Comparison of ENCODE assay signal across 16 cellular contexts in genomic region chr1:94098585-94099111, GRCh38. TPM values are rescaled to one million over a fixed set of nuclear protein-coding genes. Genes with fewer than 3 reads are reported as not detected.
"Had no signal": no experiment of that assay in that cellular context is flagged by ENCODE, and none has a peak within 500 bp of the region (broad histone marks: within the 10 kb centered on the region; RNA-seq: fewer than 3 reads in every experiment).

No MANE protein-coding gene starts in this region.

- H3K4me3 ChIP-seq: pancreas, spleen, upper lobe of right lung had no signal

- H3K9me3 ChIP-seq: pancreas, spleen, upper lobe of right lung had no signal

- H3K36me3 ChIP-seq: pancreas, spleen, upper lobe of right lung had no signal

- DNase-seq: activated CD4-positive, alpha-beta T cell treated with anti-CD3 and anti-CD28 coated beads for 48 hours; activated CD8-positive, alpha-beta memory T cell treated with anti-CD3 and anti-CD28 coated beads, Interleukin-2, amount 50 U/mL, for 48 hours; activated CD8-positive, alpha-beta T cell treated with anti-CD3 and anti-CD28 coated beads, Interleukin-2, amount 10 ng/mL, durations not matched to agents 7 days and 5 days; activated naive CD8-positive, alpha-beta T cell treated with anti-CD3 and anti-CD28 coated beads, Interleukin-2, amount 10 ng/mL, durations not matched to agents 7 days and 5 days; aorta; effector CD4-positive, alpha-beta T cell; foreskin keratinocyte; immature natural killer cell; nephron progenitor cell; pancreas; retina; spleen; stimulated activated CD4-positive, alpha-beta T cell treated with anti-CD3 and anti-CD28 coated beads, Interleukin-2, amount 100 ng/mL, for 24 hours; stimulated activated naive B cell treated with anti-CD40 and anti-IgM and Interleukin-4, amounts not matched to agents 10 μg/mL and 1 μg/mL and 100 μg/mL, for 72 hours; upper lobe of right lung had no signal

- H3K4me1 ChIP-seq: pancreas had no signal

- H3K27me3 ChIP-seq: foreskin keratinocyte, pancreas, upper lobe of right lung had no signal

- H3K27ac ChIP-seq: foreskin keratinocyte, pancreas, spleen, upper lobe of right lung had no signal

- ATAC-seq: activated CD8-positive, alpha-beta T cell treated with anti-CD3 and anti-CD28 coated beads, Interleukin-2, amount 10 ng/mL, durations not matched to agents 7 days and 5 days; foreskin keratinocyte; left lobe of liver; pancreas; stimulated activated naive B cell treated with anti-CD40 and anti-IgM and Interleukin-4, amounts not matched to agents 10 μg/mL and 1 μg/mL and 100 μg/mL, for 72 hours; upper lobe of right lung had no signal

RNA-seq across cellular contexts. Expression of gene ABCA4, which starts 22.3 kb away (rescaled TPM):
- total RNA-seq: activated CD8-positive, alpha-beta T cell treated with anti-CD3 and anti-CD28 coated beads, Interleukin-2, amount 10 ng/mL, durations not matched to agents 7 days and 5 days; activated naive CD8-positive, alpha-beta T cell treated with anti-CD3 and anti-CD28 coated beads, Interleukin-2, amount 10 ng/mL, durations not matched to agents 7 days and 5 days; foreskin keratinocyte had no signal
- polyA plus RNA-seq: foreskin keratinocyte had no signal
